Comparison of ENCODE assay signal across 18 cellular contexts in the genomic region with DNA sequence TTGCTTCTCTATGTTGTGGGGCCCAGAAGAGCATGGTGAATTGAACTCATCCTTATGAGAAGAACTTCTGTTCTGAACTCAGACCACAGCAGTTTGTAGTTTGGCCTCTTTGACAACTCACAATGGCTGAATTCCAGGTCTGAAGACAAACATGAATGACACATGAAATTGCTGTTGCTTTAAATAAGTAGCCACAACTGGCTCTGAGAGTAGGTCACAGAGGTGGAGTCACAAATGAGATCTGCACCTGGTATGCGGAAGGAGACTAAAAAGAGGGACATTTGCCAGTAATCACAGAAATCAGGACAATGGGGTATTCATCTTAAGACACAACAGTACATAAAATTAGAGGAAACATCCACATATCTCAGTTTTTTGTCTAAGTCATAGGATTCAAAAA.
DNase-seq lines count a peak whose midpoint lies in the region; ATAC-seq, FAIRE-seq and TF ChIP-seq lines count a peak whose summit lies in the region.
"Had no signal": no experiment of that assay in that cellular context is flagged by ENCODE, and none has a peak within 500 bp of the region (broad histone marks: within the 10 kb centered on the region; RNA-seq: fewer than 3 reads in every experiment).

No MANE protein-coding gene starts in this region.

- H3K9me3 ChIP-seq in endothelial cell of umbilical vein (replicated peaks; ENCODE audit: control insufficient read depth, insufficient read depth, low read length) = no peaks in the 10 kb centered on the region
- H3K9me3 ChIP-seq: Caco-2 had no signal

- no peak overlapping the region for H3K4me3 ChIP-seq in endothelial cell of umbilical vein (replicated peaks in 1 of 3; ENCODE audit: insufficient read depth in 1 of 3, low read depth in 1 of 3, low read length in 3 of 3)

- H3K4me1 Mint-ChIP-seq in Calu3 (ENCODE audit: low read depth, unreplicated experiment) = peaks cover 40% of the 10 kb centered on the region
- H3K4me1 Mint-ChIP-seq: activated naive CD8-positive, alpha-beta T cell treated with anti-CD3 and anti-CD28 coated beads, Interleukin-2, amount 10 ng/mL, durations not matched to agents 7 days and 5 days; IgD-negative memory B cell had no signal

- no peak overlapping the region for H3K9ac ChIP-seq in endothelial cell of umbilical vein (replicated peaks; ENCODE audit: extremely low read depth, insufficient read depth, low read length)

- CTCF ChIA-PET in Calu3 (lab: Charles Lee) = no interaction called here
- CTCF ChIA-PET in endothelial cell of umbilical vein (lab: Charles Lee) = no interaction called here

- FAIRE-seq in endothelial cell of umbilical vein (lab: Jason Lieb, UNC) = peak; percentile 71
- FAIRE-seq: kidney had no signal

- H3K4me1 ChIP-seq in endothelial cell of umbilical vein (ENCODE audit: control insufficient read depth, extremely low read depth, insufficient read depth, low read length) = peaks cover 10% of the 10 kb centered on the region
- H3K4me1 ChIP-seq: Caco-2 had no signal

- H3K79me2 ChIP-seq in endothelial cell of umbilical vein (ENCODE audit: control insufficient read depth, insufficient read depth, low read length) = no peaks in the 10 kb centered on the region

- ATAC-seq in HG02763 (IDR thresholded peaks at IDR 0.05; ENCODE audit: unreplicated experiment) = no peak
- ATAC-seq: activated T-cell treated with anti-CD3 and anti-CD28 coated beads, Interleukin-2, amount 50 U/mL, for 4 hours had no signal

- TF ChIP-seq CTCF in Calu3 (IDR thresholded peaks at IDR 0.05; ENCODE audit: unreplicated experiment) (no peak), endothelial cell of umbilical vein (IDR thresholded peaks at IDR 0.05; ENCODE audit: extremely low read depth in 1 of 2, insufficient read depth in 1 of 2, low read depth in 1 of 2, low read length in 2 of 2) (no peak)

- no TSS peak for BruUV-seq in Calu3 (replicated peaks; lab: Mats Ljungman, UMichigan)
- BruUV-seq in endothelial cell of umbilical vein (replicated peaks; lab: Mats Ljungman, UMichigan) = no TSS peak

- H4K20me1 ChIP-seq in endothelial cell of umbilical vein (replicated peaks; ENCODE audit: control insufficient read depth, extremely low read depth, insufficient read depth, low read length) = no peaks in the 10 kb centered on the region

- intact Hi-C loops in Calu3 (cut with micrococcal nuclease; ENCODE audit: unreplicated experiment) (loop anchor here (5.0 kb wide), 2 partner anchors 109 to 594 kb away; no protein-coding TSS in a partner anchor), endothelial cell of umbilical vein (cut with micrococcal nuclease) (no loop called here)

- H2AFZ ChIP-seq in endothelial cell of umbilical vein (ENCODE audit: low read depth, low read length) = no peak overlapping the region

- POLR2A ChIA-PET in endothelial cell of umbilical vein (lab: Charles Lee) = no interaction called here

- no peak for TF ChIP-seq POLR2A in endothelial cell of umbilical vein (IDR thresholded peaks at IDR 0.05; ENCODE audit: low read depth, low read length)

- no peaks in the 10 kb centered on the region for H3K9me1 ChIP-seq in endothelial cell of umbilical vein (replicated peaks; ENCODE audit: control insufficient read depth, extremely low read depth, insufficient read depth, low read length)

- no peaks in the 10 kb centered on the region for H3K27me3 ChIP-seq in endothelial cell of umbilical vein (ENCODE audit: control insufficient read depth in 2 of 2, insufficient read depth in 2 of 2, low read length in 2 of 2)

- H3K27ac Mint-ChIP-seq in Calu3 (ENCODE audit: unreplicated experiment) = peak overlapping the region; percentile 92
- H3K27ac Mint-ChIP-seq: activated naive CD8-positive, alpha-beta T cell treated with anti-CD3 and anti-CD28 coated beads, Interleukin-2, amount 10 ng/mL, durations not matched to agents 7 days and 5 days; IgD-negative memory B cell; stimulated activated naive CD8-positive, alpha-beta T cell treated with anti-CD3 and anti-CD28 coated beads, Interleukin-15, Interleukin-2, amounts not matched to agents 100 ng/mL and 50 ng/mL, for 24 hours had no signal

- DNase-seq in Calu3 = peak; percentile 60
- peak; percentile 72 for DNase-seq in M059J (ENCODE audit: low read depth)
- DNase-seq in endothelial cell of umbilical vein (ENCODE audit: low read depth, low spot score) = peak; percentile 69
- DNase-seq in myocyte (ENCODE audit: low read depth) = peak; percentile 83
- DNase-seq in activated naive CD4-positive, alpha-beta T cell treated with anti-CD3 and anti-CD28 coated beads, Interleukin-2, amount 50 U/mL, for 16 hours = no peak
- no peak for DNase-seq in OCI-M1 (lab: John Stamatoyannopoulos, UW)
- DNase-seq in DMS153 (lab: John Stamatoyannopoulos, UW) = no peak
- DNase-seq: activated naive CD8-positive, alpha-beta T cell treated with anti-CD3 and anti-CD28 coated beads, Interleukin-2, amount 10 ng/mL, durations not matched to agents 7 days and 5 days; activated T-cell treated with anti-CD3 and anti-CD28 coated beads, Interleukin-2, amount 50 U/mL, for 4 hours; Caco-2; cerebellar nuclear complex; kidney; NCI-H345; posterior cingulate gyrus; stimulated activated CD4-positive, alpha-beta T cell treated with anti-CD3 and anti-CD28 coated beads, Interleukin-12 subunit alpha, Interleukin-12 subunit beta, amount 100 ng/mL, for 4 hours had no signal

- H3K9me3 Mint-ChIP-seq in Calu3 (ENCODE audit: low read depth, unreplicated experiment) = peaks cover 5% of the 10 kb centered on the region

- no peaks in the 10 kb centered on the region for H3K27me3 Mint-ChIP-seq in Calu3 (ENCODE audit: unreplicated experiment)
- H3K27me3 Mint-ChIP-seq: activated naive CD8-positive, alpha-beta T cell treated with anti-CD3 and anti-CD28 coated beads, Interleukin-2, amount 10 ng/mL, durations not matched to agents 7 days and 5 days; IgD-negative memory B cell; stimulated activated naive CD8-positive, alpha-beta T cell treated with anti-CD3 and anti-CD28 coated beads, Interleukin-15, Interleukin-2, amounts not matched to agents 100 ng/mL and 50 ng/mL, for 24 hours had no signal

- H3K36me3 ChIP-seq in endothelial cell of umbilical vein (ENCODE audit: control insufficient read depth in 2 of 2, extremely low read depth in 1 of 2, insufficient read depth in 2 of 2, low read length in 2 of 2) = no peaks in the 10 kb centered on the region

- no peak overlapping the region for H3K4me2 ChIP-seq in endothelial cell of umbilical vein (ENCODE audit: insufficient read depth, low read length)

- no peak overlapping the region for H3K27ac ChIP-seq in endothelial cell of umbilical vein (ENCODE audit: insufficient read depth, low read depth, low read length)

- peaks cover 11% of the 10 kb centered on the region for H3K36me3 Mint-ChIP-seq in Calu3 (ENCODE audit: insufficient read depth, unreplicated experiment)
- H3K36me3 Mint-ChIP-seq: activated naive CD8-positive, alpha-beta T cell treated with anti-CD3 and anti-CD28 coated beads, Interleukin-2, amount 10 ng/mL, durations not matched to agents 7 days and 5 days; IgD-negative memory B cell had no signal

- dilution Hi-C loops in endothelial cell of umbilical vein (cut with MboI; ENCODE audit: extremely low pct_ligation_motif_present, low sequenced_read_pairs) = no loop called here

- H3K4me3 Mint-ChIP-seq in Calu3 (ENCODE audit: low read depth, unreplicated experiment) = peak overlapping the region; percentile 23
- H3K4me3 Mint-ChIP-seq: activated naive CD8-positive, alpha-beta T cell treated with anti-CD3 and anti-CD28 coated beads, Interleukin-2, amount 10 ng/mL, durations not matched to agents 7 days and 5 days; activated T-cell treated with anti-CD3 and anti-CD28 coated beads, Interleukin-2, amount 50 U/mL, for 4 hours; IgD-negative memory B cell; stimulated activated naive CD8-positive, alpha-beta T cell treated with anti-CD3 and anti-CD28 coated beads, Interleukin-15, Interleukin-2, amounts not matched to agents 100 ng/mL and 50 ng/mL, for 24 hours had no signal

TF ChIP-seq in endothelial cell of umbilical vein, 7 proteins besides CTCF, POLR2A, EP300 and RAD21:
- peak; percentile 6 for TF ChIP-seq JUN (IDR thresholded peaks at IDR 0.05; ENCODE audit: borderline replicate concordance, insufficient read depth, insufficient read length, low read depth)
- TF ChIP-seq POLR2AphosphoS5 (IDR thresholded peaks at IDR 0.05; ENCODE audit: insufficient read depth, low read depth, low read length) = no peak

Comparison
In these comparisons a context has a peak if more than half of its experiments do, and no peak if none do; other contexts are left out.
1. DNase-seq: peak in Calu3 (single experiment), M059J (single experiment), endothelial cell of umbilical vein (single experiment) and myocyte (single experiment); none in activated naive CD4-positive, alpha-beta T cell treated with anti-CD3 and anti-CD28 coated beads, Interleukin-2, amount 50 U/mL, for 16 hours (single experiment), OCI-M1 (single experiment) and DMS153 (single experiment).